ENCODE assay signal across 10 cellular contexts in the genomic region with DNA sequence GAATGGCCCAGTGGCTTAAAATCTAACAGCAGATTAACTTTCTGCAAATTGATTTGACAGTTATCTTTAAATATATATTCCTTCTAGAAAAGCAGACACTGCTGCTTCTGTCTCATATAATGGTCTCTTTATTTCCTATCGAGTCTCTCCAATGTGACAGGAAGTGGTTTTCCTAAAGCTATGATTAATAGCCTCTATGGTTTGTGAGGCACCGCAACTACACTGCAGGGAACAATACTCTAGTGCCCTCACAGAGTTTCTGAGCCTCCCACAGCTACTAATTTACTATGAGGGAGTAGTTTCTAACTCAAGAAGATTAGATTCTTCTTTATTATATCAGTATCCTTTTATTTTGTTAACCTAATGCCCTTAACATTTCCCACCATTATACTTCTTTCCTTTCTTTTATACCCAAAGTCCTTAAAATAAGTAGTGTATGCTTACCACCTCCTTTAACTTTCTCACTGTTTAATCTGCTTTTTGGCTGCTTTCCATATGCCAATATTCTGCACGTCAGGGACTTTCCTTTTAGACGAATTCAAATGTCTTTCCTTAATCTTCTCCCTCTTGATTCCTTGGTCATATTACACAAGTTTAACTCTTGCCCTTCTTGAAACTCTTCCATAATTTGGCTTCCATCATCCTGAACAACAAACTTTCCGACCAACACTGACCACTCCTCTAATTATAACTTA. TPM values are rescaled to one million over a fixed set of nuclear protein-coding genes. Genes with fewer than 3 reads are reported as not detected.
DNase-seq lines count a peak whose midpoint lies in the region; ATAC-seq, FAIRE-seq and TF ChIP-seq lines count a peak whose summit lies in the region.
"Had no signal": no experiment of that assay in that cellular context is flagged by ENCODE, and none has a peak within 500 bp of the region (broad histone marks: within the 10 kb centered on the region; RNA-seq: fewer than 3 reads in every experiment).

No MANE protein-coding gene starts in this region.

- POLR2A ChIA-PET in GM10248 (lab: Yijun Ruan, JAX) = no interaction called here

- H3K27ac ChIP-seq in ascending aorta = peak overlapping the region; percentile 13 to 63
- H3K27ac ChIP-seq in pancreas = peak overlapping the region in 1 of 4 donors; percentile 59

- no peaks in the 10 kb centered on the region for H3K36me3 ChIP-seq in ascending aorta
- H3K36me3 ChIP-seq in pancreas = no peaks in the 10 kb centered on the region

- H3K27me3 ChIP-seq in ascending aorta = no peaks in the 10 kb centered on the region
- H3K27me3 ChIP-seq in pancreas = no peaks in the 10 kb centered on the region

- H3K9me3 ChIP-seq in ascending aorta (peaks cover 11 to 14% of the 10 kb centered on the region in 2 donors), pancreas (no peaks in the 10 kb centered on the region)

- WGBS in pancreas, 2 donors = 34% methylated on average over 5 of the region's 5 CpGs

- peak; percentile 63 for ATAC-seq in GM21423 (IDR thresholded peaks at IDR 0.05; ENCODE audit: unreplicated experiment)
- ATAC-seq in pancreas = peak in 3 of 4 donors; percentile 38 to 57 (median 53)
- ATAC-seq in GM21825 (IDR thresholded peaks at IDR 0.05; ENCODE audit: unreplicated experiment) = no peak
- no peak for ATAC-seq in GM21529 (IDR thresholded peaks at IDR 0.05; ENCODE audit: unreplicated experiment)
- ATAC-seq: Right ventricle myocardium inferior had no signal

- intact Hi-C loops in ascending aorta (cut with DNase I) = loop anchor here (2.0 to 5.0 kb wide), 2 partner anchors 40 to 307 kb away; no protein-coding TSS in a partner anchor
- intact Hi-C loops in pancreas (cut with DNase I) = no loop called here

- no peak for FAIRE-seq in pancreas (lab: Jason Lieb, UNC)

- CTCF ChIA-PET in GM10248 (lab: Yijun Ruan, JAX) = no interaction called here

- no peak for TF ChIP-seq POLR2A in NB4 (IDR thresholded peaks at IDR 0.05; ENCODE audit: extremely low read depth, insufficient read length)

- peak; percentile 87 for DNase-seq in NB4 (ENCODE audit: low read depth)
- DNase-seq in ascending aorta (ENCODE audit: low spot score in 2 of 2) = no peak
- DNase-seq in pancreas = no peak
- no peak for DNase-seq in anterior cingulate cortex (lab: John Stamatoyannopoulos, UW)
- DNase-seq in GM10248 (ENCODE audit: extremely low spot score) = no peak
- DNase-seq: occipital lobe had no signal

- TF ChIP-seq CTCF in NB4 (IDR thresholded peaks at IDR 0.05; ENCODE audit: low read depth, low read length) (no peak), ascending aorta (IDR thresholded peaks at IDR 0.05) (no peak), pancreas (IDR thresholded peaks at IDR 0.05) (no peak), GM10248 (IDR thresholded peaks at IDR 0.05; ENCODE audit: control extremely low read depth, extremely low read depth, low read depth, missing control alignments) (no peak)

- no peak overlapping the region for H3K4me3 ChIP-seq in NB4 (ENCODE audit: low read depth, low read length)
- no peak overlapping the region for H3K4me3 ChIP-seq in ascending aorta
- H3K4me3 ChIP-seq in pancreas = no peak overlapping the region

- peaks cover 0 to 17% of the 10 kb centered on the region in 2 donors for H3K4me1 ChIP-seq in ascending aorta
- peaks cover 0 to 20% (median 8%) of the 10 kb centered on the region in 3 donors for H3K4me1 ChIP-seq in pancreas

RNA-seq across cellular contexts. Expression of gene AHR, which starts 23.8 kb away (rescaled TPM):
- total RNA-seq in ascending aorta = 149 TPM
- total RNA-seq in pancreas = 10 to 100 TPM in 3 of 6 donors, 1 to 10 TPM in 3; 6.9 to 31.8 (median 11.5) TPM
- polyA plus RNA-seq in pancreas = 1 to 10 TPM; 3.2 to 6.5 TPM

Comparison
In these comparisons a context has a peak if more than half of its experiments do, and no peak if none do; other contexts are left out.
1. ATAC-seq: peak in GM21423 (single experiment) and pancreas (3 of 4); none in GM21825 (single experiment) and GM21529 (single experiment).